Comparison of ENCODE assay signal across 22 cellular contexts in genomic region chr4:183146478-183146877, GRCh38. TPM values are rescaled to one million over a fixed set of nuclear protein-coding genes. Genes with fewer than 3 reads are reported as not detected.
DNase-seq lines count a peak whose midpoint lies in the region; ATAC-seq, FAIRE-seq and TF ChIP-seq lines count a peak whose summit lies in the region.
"Had no signal": no experiment of that assay in that cellular context is flagged by ENCODE, and none has a peak within 500 bp of the region (broad histone marks: within the 10 kb centered on the region; RNA-seq: fewer than 3 reads in every experiment).

No MANE protein-coding gene starts in this region.

- WGBS in K562 (ENCODE audit: insufficient coverage, low coverage, missing lambda C conversion rate): 11% methylated on average over 4 of the region's 4 CpGs
- WGBS in HepG2 (ENCODE audit: low lambda C conversion rate): 78% methylated on average over 4 of the region's 4 CpGs

- H3K27ac ChIP-seq in K562 (ENCODE audit: extremely low read depth, low read depth, low read length): 0 out of 3 replicates have a peak overlapping the region, but pooled peaks have one; percentile 24
- no peak overlapping the region for H3K27ac ChIP-seq in HepG2 (ENCODE audit: extremely low read length, insufficient read depth, low read length)
- H3K27ac ChIP-seq: brain microvascular endothelial cell, foreskin keratinocyte, lower lobe of right lung had no signal

- TF ChIP-seq RAD21 in K562 (CRISPR knock-in tag; conservative IDR thresholded peaks at IDR 0.05 in 1 of 2, IDR thresholded peaks at IDR 0.05 in 1 of 2): no peak
- no peak for TF ChIP-seq RAD21 in HepG2 (CRISPR knock-in tag; IDR thresholded peaks at IDR 0.05)

- TF ChIP-seq POLR2A in K562 (conservative IDR thresholded peaks at IDR 0.05) (no peak), HepG2 (IDR thresholded peaks at IDR 0.05; ENCODE audit: insufficient read depth in 1 of 2, low read depth in 2 of 2, low read length in 2 of 2) (no peak)

- peaks cover 72% of the 10 kb centered on the region for H3K4me1 Mint-ChIP-seq in HFFc6 (ENCODE audit: low read depth)
- no peaks in the 10 kb centered on the region for H3K4me1 Mint-ChIP-seq in stimulated activated memory B cell treated with anti-CD40 and anti-IgM and Interleukin-4, amounts not matched to agents 10 μg/mL and 1 μg/mL and 100 μg/mL, for 72 hours
- H3K4me1 Mint-ChIP-seq: IgD-negative memory B cell had no signal

- H3K9me1 ChIP-seq in K562 (ENCODE audit: control insufficient read depth, insufficient read depth, low read length): no peaks in the 10 kb centered on the region

- H4K20me1 ChIP-seq in K562 (replicated peaks; ENCODE audit: control insufficient read depth, insufficient read depth, low read length): peaks cover 4% of the 10 kb centered on the region
- H4K20me1 ChIP-seq in HepG2 (ENCODE audit: insufficient read depth, low read length): peaks cover 50% of the 10 kb centered on the region

- 0 out of 2 replicates have a peak overlapping the region, but pooled peaks have one; percentile 8 for H3K27ac Mint-ChIP-seq in HFFc6
- no peak overlapping the region for H3K27ac Mint-ChIP-seq in stimulated activated memory B cell treated with anti-CD40 and anti-IgM and Interleukin-4, amounts not matched to agents 10 μg/mL and 1 μg/mL and 100 μg/mL, for 72 hours
- H3K27ac Mint-ChIP-seq: CD14-positive monocyte, IgD-negative memory B cell, T-cell had no signal

- H3K4me1 ChIP-seq in K562 (replicated peaks in 1 of 2; ENCODE audit: control insufficient read depth in 2 of 2, insufficient read depth in 2 of 2, low read length in 2 of 2) (peaks cover 0 to 28% of the 10 kb centered on the region in 2 experiments; a peak in 4 of 5 replicates), HepG2 (ENCODE audit: insufficient read depth, low read length) (peaks cover 65% of the 10 kb centered on the region)

- H3K36me3 Mint-ChIP-seq in HFFc6 (ENCODE audit: low read depth): no peaks in the 10 kb centered on the region; the same call in 1 of the 2 replicates
- no peaks in the 10 kb centered on the region for H3K36me3 Mint-ChIP-seq in stimulated activated memory B cell treated with anti-CD40 and anti-IgM and Interleukin-4, amounts not matched to agents 10 μg/mL and 1 μg/mL and 100 μg/mL, for 72 hours
- H3K36me3 Mint-ChIP-seq: CD14-positive monocyte, IgD-negative memory B cell, T-cell had no signal

- no peak overlapping the region for H3K4me3 Mint-ChIP-seq in HFFc6
- H3K4me3 Mint-ChIP-seq in stimulated activated memory B cell treated with anti-CD40 and anti-IgM and Interleukin-4, amounts not matched to agents 10 μg/mL and 1 μg/mL and 100 μg/mL, for 72 hours: no peak overlapping the region
- H3K4me3 Mint-ChIP-seq: activated T-cell treated with anti-CD3 and anti-CD28 coated beads, Interleukin-2, amount 50 U/mL, for 4 hours; CD14-positive monocyte; IgD-negative memory B cell; T-cell had no signal

- in situ Hi-C loops in K562 (cut with MboI): no loop called here
- in situ Hi-C loops in HepG2 (cut with HindIII; ENCODE audit: extremely low pct_ligation_motif_present, low pct_unique_long_range_greater_than_20kb): no loop called here

- H3K79me2 ChIP-seq in K562 (ENCODE audit: control insufficient read depth, insufficient read depth, low read length): peaks cover 13% of the 10 kb centered on the region; the same call in 2 of the 3 replicates
- H3K79me2 ChIP-seq in HepG2 (ENCODE audit: insufficient read depth, low read length): peaks cover 82% of the 10 kb centered on the region

- no peaks in the 10 kb centered on the region for H3K27me3 ChIP-seq in K562 (ENCODE audit: control insufficient read depth in 2 of 2, insufficient read depth in 2 of 2, low read length in 2 of 2)
- no peaks in the 10 kb centered on the region for H3K27me3 ChIP-seq in HepG2 (ENCODE audit: control insufficient read depth in 1 of 2, insufficient read depth in 2 of 2, low read length in 2 of 2)
- H3K27me3 ChIP-seq: brain microvascular endothelial cell, foreskin keratinocyte had no signal

- H3K4me3 ChIP-seq in K562 (no peak overlapping the region), HepG2 (replicated peaks in 1 of 3; ENCODE audit: insufficient read depth in 1 of 3, low read depth in 2 of 3, low read length in 3 of 3) (no peak overlapping the region)
- H3K4me3 ChIP-seq: lower lobe of right lung, smooth muscle cell had no signal

- H3K9ac ChIP-seq in K562 (ENCODE audit: insufficient read depth in 1 of 2, low read depth in 2 of 2, low read length in 2 of 2) (no peak overlapping the region), HepG2 (ENCODE audit: insufficient read depth, low read depth, low read length) (no peak overlapping the region)

- TF ChIP-seq EP300 in K562 (IDR thresholded peaks at IDR 0.05; ENCODE audit: low read length) (no peak), HepG2 (IDR thresholded peaks at IDR 0.05; ENCODE audit: low read depth in 2 of 2, low read length in 2 of 2) (no peak), HepG2 (CRISPR knock-in tag; IDR thresholded peaks at IDR 0.05; ENCODE audit: borderline replicate concordance) (no peak)

- H3K27me3 Mint-ChIP-seq in HFFc6 (ENCODE audit: insufficient read depth): no peaks in the 10 kb centered on the region; the same call in 1 of the 2 replicates
- H3K27me3 Mint-ChIP-seq in stimulated activated memory B cell treated with anti-CD40 and anti-IgM and Interleukin-4, amounts not matched to agents 10 μg/mL and 1 μg/mL and 100 μg/mL, for 72 hours: no peaks in the 10 kb centered on the region
- H3K27me3 Mint-ChIP-seq: T-cell had no signal

- intact Hi-C loops in K562 (cut with micrococcal nuclease) (no loop called here), HepG2 (cut with micrococcal nuclease; ENCODE audit: unreplicated experiment) (no loop called here)

- no peak for TF ChIP-seq CTCF in HFFc6 (IDR thresholded peaks at IDR 0.05)
- TF ChIP-seq CTCF in K562 (IDR thresholded peaks at IDR 0.05 in 2 of 3, conservative IDR thresholded peaks at IDR 0.05 in 1 of 3; ENCODE audit: insufficient read depth in 2 of 3, low read depth in 1 of 3, low read length in 3 of 3): no peak
- no peak for TF ChIP-seq CTCF in HepG2 (CRISPR knock-in tag; IDR thresholded peaks at IDR 0.05)
- TF ChIP-seq CTCF in omental fat pad (IDR thresholded peaks at IDR 0.05): no peak

- DNase-seq in HFFc6 (no peak), K562 (ENCODE audit: extremely low read depth in 1 of 4, low spot score in 3 of 4) (peak in 1 of 4 experiments; percentile 16), HepG2 (ENCODE audit: low spot score) (no peak), activated T-cell treated with anti-CD3 and anti-CD28 coated beads for 4 hours (no peak), NCI-H2107 (lab: John Stamatoyannopoulos, UW) (no peak), omental fat pad (ENCODE audit: low spot score) (no peak)
- DNase-seq: activated CD8-positive, alpha-beta memory T cell treated with anti-CD3 and anti-CD28 coated beads for 24 hours; activated naive CD4-positive, alpha-beta T cell; activated T-cell treated with anti-CD3 and anti-CD28 coated beads, Interleukin-2, amount 50 U/mL, for 4 hours; brain microvascular endothelial cell; effector CD8-positive, alpha-beta T cell; HCEC 1CT; lower lobe of right lung; NCI-H446 treated with DMSO at 0.1 percent for 48 hours; T-cell had no signal

- no peaks in the 10 kb centered on the region for H3K9me3 Mint-ChIP-seq in HFFc6
- H3K9me3 Mint-ChIP-seq in stimulated activated memory B cell treated with anti-CD40 and anti-IgM and Interleukin-4, amounts not matched to agents 10 μg/mL and 1 μg/mL and 100 μg/mL, for 72 hours: no peaks in the 10 kb centered on the region
- H3K9me3 Mint-ChIP-seq: activated T-cell treated with anti-CD3 and anti-CD28 coated beads, Interleukin-2, amount 50 U/mL, for 4 hours; CD14-positive monocyte; T-cell had no signal

- H3K4me2 ChIP-seq in K562 (ENCODE audit: insufficient read depth, low read length) (no peak overlapping the region), HepG2 (ENCODE audit: low read depth, low read length) (no peak overlapping the region)
- H3K4me2 ChIP-seq: smooth muscle cell had no signal

- ATAC-seq in K562 (peak; percentile 84), HepG2 (peak; percentile 57; the same call in 2 of the 3 replicates), omental fat pad (ENCODE audit: low FRiP score) (no peak)
- ATAC-seq in stimulated activated memory B cell treated with anti-CD40 and anti-IgM and Interleukin-4, amounts not matched to agents 10 μg/mL and 1 μg/mL and 100 μg/mL, for 72 hours: peak; percentile 18
- ATAC-seq: activated T-cell treated with anti-CD3 and anti-CD28 coated beads, Interleukin-2, amount 50 U/mL, for 4 hours; Panc1; T-cell had no signal

- CTCF ChIA-PET in K562 (lab: Yijun Ruan, JAX; ENCODE audit: low intra/inter-chr PET ratio) (no interaction called here), HepG2 (lab: Yijun Ruan, JAX; ENCODE audit: low intra/inter-chr PET ratio, low total read pairs) (no interaction called here)

- POLR2A ChIA-PET in K562 (lab: Yijun Ruan, JAX) (interaction anchor here (1.4 kb wide), 1 partner anchor 21 kb away, joined by 4 read pairs; no protein-coding TSS in a partner anchor), HepG2 (lab: Yijun Ruan, JAX) (interaction anchor here (0.6 to 1.7 kb wide), 2 partner anchors 36 to 48 kb away, joined by 3 to 5 read pairs; partner anchors contain the start of gene WWC2)

- BruUV-seq in K562 (replicated peaks; lab: Mats Ljungman, UMichigan) (no TSS peak), HepG2 (replicated peaks; lab: Mats Ljungman, UMichigan) (no TSS peak)

- H3K36me3 ChIP-seq in K562 (ENCODE audit: control insufficient read depth, insufficient read depth, low read length) (no peaks in the 10 kb centered on the region), HepG2 (replicated peaks in 1 of 2; ENCODE audit: control insufficient read depth in 1 of 2, insufficient read depth in 2 of 2, low read length in 2 of 2) (no peaks in the 10 kb centered on the region)
- H3K36me3 ChIP-seq: brain microvascular endothelial cell, lower lobe of right lung had no signal

- H3K9me3 ChIP-seq in K562 (replicated peaks; ENCODE audit: control insufficient read depth, insufficient read depth, low read depth, low read length) (no peaks in the 10 kb centered on the region), HepG2 (ENCODE audit: low read length) (no peaks in the 10 kb centered on the region)
- H3K9me3 ChIP-seq: lower lobe of right lung had no signal

- FAIRE-seq in K562 (lab: Jason Lieb, UNC) (no peak), HepG2 (lab: Jason Lieb, UNC) (no peak)
- FAIRE-seq: GM12891 had no signal

- no peak overlapping the region for H2AFZ ChIP-seq in K562 (ENCODE audit: low read depth, low read length)
- H2AFZ ChIP-seq in HepG2 (ENCODE audit: low read length): no peak overlapping the region

RNA-seq across cellular contexts. Expression of gene WWC2, which starts 47.4 kb away (rescaled TPM):
- total RNA-seq in HFFc6 (2021; fragmentation: NEBNext Ultra II Directional; extraction: Animal tissue kit (Norgen Biotek cat#: 25700)): 100 to 1,000 TPM in 2 of 6 experiments, 10 to 100 TPM in 4; 86.3 to 114 (median 95.2) TPM
- 4.6 and 29.4 TPM in 2 replicates for total RNA-seq in K562 (2011; cell fraction: chromatin; rRNA removed; ENCODE audit: low replicate concordance)
- total RNA-seq in K562 (2011; cell fraction: nucleolus; rRNA removed): 2.0 and 3.8 TPM in 2 replicates
- 9.3 and 9.9 TPM in 2 replicates for total RNA-seq in K562 (2011; cell fraction: nucleoplasm; rRNA removed)
- total RNA-seq in K562 (2014; rRNA removed) (19.3 and 21.1 TPM in 2 replicates), K562 (2014; rRNA removed; fragmentation: Illumina TruSeq; extraction: Trizol) (21.6 and 25.9 TPM in 2 replicates), K562 (2015; rRNA removed; fragmentation: Illumina TruSeq; extraction: Trizol) (23.8 and 25.5 TPM in 2 replicates), K562 (2021) (36.8 and 39.4 TPM in 2 replicates), HepG2 (2016; rRNA removed; fragmentation: Illumina TruSeq; extraction: Trizol) (40.0 and 44.6 TPM in 2 replicates), omental fat pad (10 to 100 TPM; 33.7 to 48.3 (median 42.9) TPM)
- polyA plus RNA-seq in K562 (2011; rRNA removed) (3.7 and 11.8 TPM in 2 replicates), K562 (2014; fragmentation: Illumina TruSeq; extraction: Trizol) (18.9 and 19.6 TPM in 2 replicates), K562 (2014; fragmentation: Nextera tagmentation; extraction: Ambion mirVana) (1 to 10 TPM; 3.9 to 5.6 TPM), K562 (2014; rRNA removed) (13.1 and 13.6 TPM in 2 replicates), HepG2 (2011; rRNA removed) (39.9 and 50.1 TPM in 2 replicates)
- 1.2 and 6.5 TPM in 2 replicates for polyA plus RNA-seq in K562 (2011; cell fraction: cytosol; rRNA removed)
- 5.6 and 25.8 TPM in 2 replicates for polyA plus RNA-seq in K562 (2011; cell fraction: nucleus; rRNA removed)
- polyA plus RNA-seq in K562 (2012): 11.4 and 14.0 TPM in 2 replicates
- polyA minus RNA-seq in K562 (2011; rRNA and poly(A)+ RNA removed): 5.0 and 26.1 TPM in 2 replicates
- polyA minus RNA-seq in K562 (2011; cell fraction: cytosol; rRNA and poly(A)+ RNA removed): 2.3 and 15.6 TPM in 2 replicates
- polyA minus RNA-seq in K562 (2011; cell fraction: nucleus; rRNA and poly(A)+ RNA removed): 5.1 and 31.1 TPM in 2 replicates
- total RNA-seq in HepG2 (2016; cell fraction: cytosol; rRNA removed; fragmentation: Illumina TruSeq; extraction: Trizol; ENCODE audit: low read depth): 9.4 and 9.9 TPM in 2 replicates
- total RNA-seq in HepG2 (2016; cell fraction: insoluble cytoplasmic fraction; rRNA removed; fragmentation: Illumina TruSeq; extraction: Trizol): 39.3 and 44.7 TPM in 2 replicates
- total RNA-seq in HepG2 (2016; cell fraction: membrane; rRNA removed; fragmentation: Illumina TruSeq; extraction: Trizol): 20.4 and 25.6 TPM in 2 replicates
- total RNA-seq in HepG2 (2016; cell fraction: nucleus; rRNA removed; fragmentation: Illumina TruSeq; extraction: Trizol): 53.6 and 60.5 TPM in 2 replicates
- polyA plus RNA-seq in HepG2 (2011; cell fraction: cytosol; rRNA removed): 28.1 and 30.9 TPM in 2 replicates
- 89.9 and 101 TPM in 2 replicates for polyA plus RNA-seq in HepG2 (2011; cell fraction: nucleus; rRNA removed)
- polyA plus RNA-seq in HepG2 (2012): 43.9 and 54.9 TPM in 2 replicates
- polyA plus RNA-seq in HepG2 (2016; cell fraction: cytosol; fragmentation: Illumina TruSeq; extraction: Trizol; ENCODE audit: low read depth): 0.82 and 1.0 TPM in 2 replicates
- polyA plus RNA-seq in HepG2 (2016; cell fraction: insoluble cytoplasmic fraction; fragmentation: Illumina TruSeq; extraction: Trizol; ENCODE audit: low read depth): 26.2 and 27.1 TPM in 2 replicates
- polyA plus RNA-seq in HepG2 (2016; cell fraction: membrane; fragmentation: Illumina TruSeq; extraction: Trizol; ENCODE audit: low read depth): 5.2 and 6.2 TPM in 2 replicates
- 41.4 and 50.5 TPM in 2 replicates for polyA plus RNA-seq in HepG2 (2016; cell fraction: nucleus; fragmentation: Illumina TruSeq; extraction: Trizol; ENCODE audit: insufficient read depth, low read depth)
- polyA minus RNA-seq in HepG2 (2011; rRNA and poly(A)+ RNA removed; ENCODE audit: low replicate concordance): 11.7 and 43.0 TPM in 2 replicates
- polyA minus RNA-seq in HepG2 (2011; cell fraction: cytosol; rRNA and poly(A)+ RNA removed): 33.9 and 36.8 TPM in 2 replicates
- polyA minus RNA-seq in HepG2 (2011; cell fraction: nucleus; rRNA and poly(A)+ RNA removed): 200 and 232 TPM in 2 replicates
